8 cellular contexts compared by ENCODE assay signal in genomic region chr3:187130346-187131066, GRCh38. TPM values are rescaled to one million over a fixed set of nuclear protein-coding genes. Genes with fewer than 3 reads are reported as not detected.
A peak's percentile ranks its signal among the peaks of the same experiment; 100 is the strongest.
DNase-seq lines count a peak whose midpoint lies in the region; ATAC-seq and FAIRE-seq lines count a peak whose summit lies in the region.

No MANE protein-coding gene starts in this region.

- ATAC-seq in GM19438 (IDR thresholded peaks at IDR 0.05; ENCODE audit: low read depth, unreplicated experiment) (peak; percentile 73), HG03558 (IDR thresholded peaks at IDR 0.05; ENCODE audit: extremely low read depth, unreplicated experiment) (peak; percentile 66)
- ATAC-seq in stimulated activated memory B cell treated with anti-CD40 and anti-IgM and Interleukin-4, amounts not matched to agents 10 μg/mL and 1 μg/mL and 100 μg/mL, for 72 hours: peak; percentile 94

- peaks cover 30% of the 10 kb centered on the region for H3K4me1 Mint-ChIP-seq in stimulated activated memory B cell treated with anti-CD40 and anti-IgM and Interleukin-4, amounts not matched to agents 10 μg/mL and 1 μg/mL and 100 μg/mL, for 72 hours

- H3K9me3 Mint-ChIP-seq in stimulated activated memory B cell treated with anti-CD40 and anti-IgM and Interleukin-4, amounts not matched to agents 10 μg/mL and 1 μg/mL and 100 μg/mL, for 72 hours: peaks cover 15% of the 10 kb centered on the region

- H3K27me3 Mint-ChIP-seq in stimulated activated memory B cell treated with anti-CD40 and anti-IgM and Interleukin-4, amounts not matched to agents 10 μg/mL and 1 μg/mL and 100 μg/mL, for 72 hours: no peaks in the 10 kb centered on the region

- peak overlapping the region; percentile 48 for H3K4me3 Mint-ChIP-seq in stimulated activated memory B cell treated with anti-CD40 and anti-IgM and Interleukin-4, amounts not matched to agents 10 μg/mL and 1 μg/mL and 100 μg/mL, for 72 hours

- peaks cover 31% of the 10 kb centered on the region for H3K36me3 Mint-ChIP-seq in stimulated activated memory B cell treated with anti-CD40 and anti-IgM and Interleukin-4, amounts not matched to agents 10 μg/mL and 1 μg/mL and 100 μg/mL, for 72 hours

- peak; percentile 90 for DNase-seq in A172 (ENCODE audit: low spot score)
- DNase-seq in activated T-cell treated with anti-CD3 and anti-CD28 coated beads for 4 hours: peak; percentile 30
- DNase-seq in germinal center (ENCODE audit: low spot score): peak; percentile 56
- no peak for DNase-seq in T-helper 9 cell
- no peak for DNase-seq in GM19239 (ENCODE audit: insufficient read length, low spot score)

- no peak for FAIRE-seq in GM19239 (lab: Jason Lieb, UNC)

- H3K27ac Mint-ChIP-seq in stimulated activated memory B cell treated with anti-CD40 and anti-IgM and Interleukin-4, amounts not matched to agents 10 μg/mL and 1 μg/mL and 100 μg/mL, for 72 hours: peak overlapping the region; percentile 90

RNA-seq across cellular contexts. Expression of gene RPL39L, which starts 8.8 kb away (rescaled TPM):
- total RNA-seq in A172 (2014; rRNA removed; shearing (Covaris generic)): 154 and 237 TPM in 2 replicates

Comparison
In these comparisons a context has a peak if more than half of its experiments do, and no peak if none do; other contexts are left out.
1. DNase-seq: peak in A172 (single experiment), activated T-cell treated with anti-CD3 and anti-CD28 coated beads for 4 hours (single experiment) and germinal center (single experiment); none in T-helper 9 cell (single experiment) and GM19239 (single experiment).
2. Peak in every context shown above with its lines, with median percentiles within 50 percentile points of each other: ATAC-seq.